Comparison of ENCODE assay signal across 8 cellular contexts in the genomic region with DNA sequence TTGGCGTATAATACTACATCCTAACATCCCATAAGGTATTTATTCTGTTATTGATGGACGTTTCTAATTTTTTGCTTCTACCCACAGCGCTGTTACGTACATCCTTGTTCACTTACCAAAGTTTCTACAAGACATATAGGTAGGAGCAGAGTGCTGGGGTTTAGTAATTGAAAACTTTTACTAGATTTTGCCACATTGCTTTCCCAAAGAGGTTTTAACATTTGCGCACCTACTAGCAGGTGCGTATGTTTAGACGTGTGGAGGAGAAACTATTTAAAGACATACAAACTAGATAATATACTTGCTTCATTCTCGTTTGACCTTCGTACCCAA. TPM values are rescaled to one million over a fixed set of nuclear protein-coding genes. Genes with fewer than 3 reads are reported as not detected.
DNase-seq lines count a peak whose midpoint lies in the region; ATAC-seq, FAIRE-seq and TF ChIP-seq lines count a peak whose summit lies in the region.

No MANE protein-coding gene starts in this region.

- H3K4me3 ChIP-seq in AG04450 (ENCODE audit: low read depth, low read length), result peak overlapping the region; percentile 98
- H3K4me3 ChIP-seq in iPS DF 6.9 (ENCODE audit: low read length), result peak overlapping the region; percentile 68; the same call in 1 of the 2 replicates
- peak overlapping the region; percentile 89 to 99 (median 94) for H3K4me3 ChIP-seq in subcutaneous abdominal adipose tissue (ENCODE audit: low read depth in 1 of 5, low read length in 5 of 5)

- peak overlapping the region; percentile 96 to 100 (median 98) for H3K9ac ChIP-seq in subcutaneous abdominal adipose tissue (ENCODE audit: low read length in 5 of 5)

- H3K36me3 ChIP-seq in iPS DF 6.9 (ENCODE audit: control insufficient read depth, insufficient read depth, low read length) (peaks cover 10% of the 10 kb centered on the region; the same call in 1 of the 2 replicates), subcutaneous abdominal adipose tissue (ENCODE audit: control insufficient read depth in 5 of 5, insufficient read depth in 5 of 5, low read length in 5 of 5) (peaks cover 9 to 21% (median 13%) of the 10 kb centered on the region in 5 donors)

- H3K9me3 ChIP-seq in AG04450 (ENCODE audit: control insufficient read depth, insufficient read depth, low read length), result no peaks in the 10 kb centered on the region; the same call in 1 of the 2 replicates
- H3K9me3 ChIP-seq in iPS DF 6.9 (ENCODE audit: control insufficient read depth, insufficient read depth, low read length), result no peaks in the 10 kb centered on the region
- H3K9me3 ChIP-seq in subcutaneous abdominal adipose tissue (ENCODE audit: control insufficient read depth in 5 of 5, low read length in 5 of 5), result no peaks in the 10 kb centered on the region

- H3K4me1 ChIP-seq in iPS DF 6.9 (ENCODE audit: control insufficient read depth, insufficient read depth, low read length) (no peaks in the 10 kb centered on the region), subcutaneous abdominal adipose tissue (ENCODE audit: control insufficient read depth in 5 of 5, insufficient read depth in 5 of 5, low read length in 5 of 5) (peaks cover 2 to 41% (median 30%) of the 10 kb centered on the region in 5 donors)

- ATAC-seq in GM21576 (IDR thresholded peaks at IDR 0.05; ENCODE audit: unreplicated experiment), result peak; percentile 17

- DNase-seq in AG04450 (ENCODE audit: low read depth, low spot score), result no peak
- DNase-seq in iPS DF 6.9 (ENCODE audit: low read depth, low spot score), result no peak
- DNase-seq in NCI-H526 (lab: John Stamatoyannopoulos, UW), result no peak
- DNase-seq in germinal center (ENCODE audit: low spot score), result no peak
- no peak for DNase-seq in frontal cortex (ENCODE audit: low spot score in 2 of 2)

- CTCF ChIA-PET in AG04450 (lab: Charles Lee), result interaction anchor here (1.0 kb wide), 1 partner anchor 20 kb away, joined by 3 read pairs; a partner anchor contains a TSS

- WGBS in iPS DF 6.9 (ENCODE audit: insufficient coverage, insufficient read length), result no CpG with 5 or more reads among the region's 9 CpGs

- FAIRE-seq in frontal cortex (lab: Jason Lieb, UNC), result no peak

- POLR2A ChIA-PET in AG04450 (lab: Yijun Ruan, JAX), result interaction anchor here (0.6 to 1.1 kb wide), 11 partner anchors 14 to 888 kb away, joined by 3 to 6 read pairs (median 4); a partner anchor contains a TSS

- no peaks in the 10 kb centered on the region for H3K27me3 ChIP-seq in AG04450 (ENCODE audit: control insufficient read depth, insufficient read depth, low read length)
- no peaks in the 10 kb centered on the region for H3K27me3 ChIP-seq in iPS DF 6.9 (ENCODE audit: control insufficient read depth, insufficient read depth, low read length)
- H3K27me3 ChIP-seq in subcutaneous abdominal adipose tissue (ENCODE audit: control insufficient read depth in 5 of 5, insufficient read depth in 4 of 5, low read length in 5 of 5), result no peaks in the 10 kb centered on the region

- H3K27ac ChIP-seq in AG04450 (ENCODE audit: low read depth, low read length) (peak overlapping the region; percentile 98), VCaP (peak overlapping the region; percentile 95), iPS DF 6.9 (ENCODE audit: low read length) (no peak overlapping the region), subcutaneous abdominal adipose tissue (ENCODE audit: low read depth, low read length) (peak overlapping the region; percentile 99)

- TF ChIP-seq CTCF in AG04450 (IDR thresholded peaks at IDR 0.05; ENCODE audit: low read depth, low read length) (no peak), VCaP (conservative IDR thresholded peaks at IDR 0.05) (no peak)

RNA-seq across cellular contexts. Expression of a gene that starts 0.6 kb away (rescaled TPM):
- polyA plus RNA-seq in AG04450 (2011; rRNA removed), result 1,747 and 1,942 TPM in 2 replicates
- 63.3 and 118 TPM in 2 replicates for polyA minus RNA-seq in AG04450 (2011; rRNA and poly(A)+ RNA removed)
- total RNA-seq in frontal cortex, result 946 TPM

RNA-seq across cellular contexts. Expression of a gene that starts 19.8 kb away (rescaled TPM):
- 13.5 and 14.4 TPM in 2 replicates for polyA plus RNA-seq in AG04450 (2011; rRNA removed)
- 51.9 and 70.2 TPM in 2 replicates for polyA minus RNA-seq in AG04450 (2011; rRNA and poly(A)+ RNA removed)
- total RNA-seq in frontal cortex, result 2.0 TPM
